In the genomic region with DNA sequence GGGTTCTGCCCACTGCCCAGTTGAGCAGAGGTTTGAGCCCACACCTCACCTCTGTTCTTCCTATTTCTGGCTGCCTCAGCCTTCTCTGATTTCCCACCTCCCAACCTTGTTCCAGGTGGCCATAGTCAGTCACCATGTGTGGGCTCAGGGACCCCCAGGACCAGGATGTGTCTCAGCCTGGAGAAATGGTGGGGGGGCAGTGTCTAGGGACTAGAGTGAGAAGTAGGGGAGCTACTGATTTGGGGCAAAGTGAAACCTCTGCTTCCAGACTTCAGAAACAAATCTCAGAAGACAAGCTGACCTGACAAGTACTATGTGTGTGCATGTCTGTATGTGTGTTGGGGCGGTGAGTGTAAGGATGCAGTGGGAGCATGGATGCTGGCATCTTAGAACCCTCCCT, we compare ENCODE assay signal across 2 cellular contexts.
TF ChIP-seq lines count a peak whose summit lies in the region.

No MANE protein-coding gene starts in this region.

TF ChIP-seq in HCT116, 20 proteins besides CTCF, POLR2A, EP300 and RAD21:
- TF ChIP-seq ZFX (IDR thresholded peaks at IDR 0.05) (no peak), ZBTB33 (IDR thresholded peaks at IDR 0.05; ENCODE audit: extremely low read depth, insufficient replicate concordance, low read length) (no peak)
- TF ChIP-seq, protein P1, sequence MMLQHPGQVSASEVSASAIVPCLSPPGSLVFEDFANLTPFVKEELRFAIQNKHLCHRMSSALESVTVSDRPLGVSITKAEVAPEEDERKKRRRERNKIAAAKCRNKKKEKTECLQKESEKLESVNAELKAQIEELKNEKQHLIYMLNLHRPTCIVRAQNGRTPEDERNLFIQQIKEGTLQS (IDR thresholded peaks at IDR 0.05), result no peak

TF ChIP-seq in SK-N-SH treated with all-trans-retinoic acid at 6 μM for 48 hours, 23 proteins besides CTCF, POLR2A, EP300 and RAD21:
- TF ChIP-seq CSDC2 (CRISPR knock-in tag; IDR thresholded peaks at IDR 0.05), result no peak
- no peak for TF ChIP-seq GLIS3 (CRISPR knock-in tag; IDR thresholded peaks at IDR 0.05)
- TF ChIP-seq, protein P2, sequence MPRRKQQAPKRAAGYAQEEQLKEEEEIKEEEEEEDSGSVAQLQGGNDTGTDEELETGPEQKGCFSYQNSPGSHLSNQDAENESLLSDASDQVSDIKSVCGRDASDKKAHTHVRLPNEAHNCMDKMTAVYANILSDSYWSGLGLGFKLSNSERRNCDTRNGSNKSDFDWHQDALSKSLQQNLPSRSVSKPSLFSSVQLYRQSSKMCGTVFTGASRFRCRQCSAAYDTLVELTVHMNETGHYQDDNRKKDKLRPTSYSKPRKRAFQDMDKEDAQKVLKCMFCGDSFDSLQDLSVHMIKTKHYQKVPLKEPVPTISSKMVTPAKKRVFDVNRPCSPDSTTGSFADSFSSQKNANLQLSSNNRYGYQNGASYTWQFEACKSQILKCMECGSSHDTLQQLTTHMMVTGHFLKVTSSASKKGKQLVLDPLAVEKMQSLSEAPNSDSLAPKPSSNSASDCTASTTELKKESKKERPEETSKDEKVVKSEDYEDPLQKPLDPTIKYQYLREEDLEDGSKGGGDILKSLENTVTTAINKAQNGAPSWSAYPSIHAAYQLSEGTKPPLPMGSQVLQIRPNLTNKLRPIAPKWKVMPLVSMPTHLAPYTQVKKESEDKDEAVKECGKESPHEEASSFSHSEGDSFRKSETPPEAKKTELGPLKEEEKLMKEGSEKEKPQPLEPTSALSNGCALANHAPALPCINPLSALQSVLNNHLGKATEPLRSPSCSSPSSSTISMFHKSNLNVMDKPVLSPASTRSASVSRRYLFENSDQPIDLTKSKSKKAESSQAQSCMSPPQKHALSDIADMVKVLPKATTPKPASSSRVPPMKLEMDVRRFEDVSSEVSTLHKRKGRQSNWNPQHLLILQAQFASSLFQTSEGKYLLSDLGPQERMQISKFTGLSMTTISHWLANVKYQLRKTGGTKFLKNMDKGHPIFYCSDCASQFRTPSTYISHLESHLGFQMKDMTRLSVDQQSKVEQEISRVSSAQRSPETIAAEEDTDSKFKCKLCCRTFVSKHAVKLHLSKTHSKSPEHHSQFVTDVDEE (CRISPR knock-in tag; IDR thresholded peaks at IDR 0.05), result no peak
- TF ChIP-seq TOX (CRISPR knock-in tag; IDR thresholded peaks at IDR 0.05; ENCODE audit: borderline replicate concordance), result no peak
- no peak for TF ChIP-seq ZNF8 (CRISPR knock-in tag; IDR thresholded peaks at IDR 0.05)
- TF ChIP-seq, protein P3, sequence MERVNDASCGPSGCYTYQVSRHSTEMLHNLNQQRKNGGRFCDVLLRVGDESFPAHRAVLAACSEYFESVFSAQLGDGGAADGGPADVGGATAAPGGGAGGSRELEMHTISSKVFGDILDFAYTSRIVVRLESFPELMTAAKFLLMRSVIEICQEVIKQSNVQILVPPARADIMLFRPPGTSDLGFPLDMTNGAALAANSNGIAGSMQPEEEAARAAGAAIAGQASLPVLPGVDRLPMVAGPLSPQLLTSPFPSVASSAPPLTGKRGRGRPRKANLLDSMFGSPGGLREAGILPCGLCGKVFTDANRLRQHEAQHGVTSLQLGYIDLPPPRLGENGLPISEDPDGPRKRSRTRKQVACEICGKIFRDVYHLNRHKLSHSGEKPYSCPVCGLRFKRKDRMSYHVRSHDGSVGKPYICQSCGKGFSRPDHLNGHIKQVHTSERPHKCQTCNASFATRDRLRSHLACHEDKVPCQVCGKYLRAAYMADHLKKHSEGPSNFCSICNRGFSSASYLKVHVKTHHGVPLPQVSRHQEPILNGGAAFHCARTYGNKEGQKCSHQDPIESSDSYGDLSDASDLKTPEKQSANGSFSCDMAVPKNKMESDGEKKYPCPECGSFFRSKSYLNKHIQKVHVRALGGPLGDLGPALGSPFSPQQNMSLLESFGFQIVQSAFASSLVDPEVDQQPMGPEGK (CRISPR knock-in tag; IDR thresholded peaks at IDR 0.05; ENCODE audit: borderline replicate concordance), result no peak
- TF ChIP-seq, protein P4, sequence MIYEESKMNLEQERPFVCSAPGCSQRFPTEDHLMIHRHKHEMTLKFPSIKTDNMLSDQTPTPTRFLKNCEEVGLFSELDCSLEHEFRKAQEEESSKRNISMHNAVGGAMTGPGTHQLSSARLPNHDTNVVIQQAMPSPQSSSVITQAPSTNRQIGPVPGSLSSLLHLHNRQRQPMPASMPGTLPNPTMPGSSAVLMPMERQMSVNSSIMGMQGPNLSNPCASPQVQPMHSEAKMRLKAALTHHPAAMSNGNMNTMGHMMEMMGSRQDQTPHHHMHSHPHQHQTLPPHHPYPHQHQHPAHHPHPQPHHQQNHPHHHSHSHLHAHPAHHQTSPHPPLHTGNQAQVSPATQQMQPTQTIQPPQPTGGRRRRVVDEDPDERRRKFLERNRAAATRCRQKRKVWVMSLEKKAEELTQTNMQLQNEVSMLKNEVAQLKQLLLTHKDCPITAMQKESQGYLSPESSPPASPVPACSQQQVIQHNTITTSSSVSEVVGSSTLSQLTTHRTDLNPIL (CRISPR knock-in tag; IDR thresholded peaks at IDR 0.05; ENCODE audit: low read depth), result no peak
- no peak for TF ChIP-seq ESRRG (CRISPR knock-in tag; IDR thresholded peaks at IDR 0.05)
- TF ChIP-seq ZNF565 (CRISPR knock-in tag; conservative IDR thresholded peaks at IDR 0.05; ENCODE audit: low read depth), result no peak
- TF ChIP-seq TCF4 (CRISPR knock-in tag; IDR thresholded peaks at IDR 0.05; ENCODE audit: borderline replicate concordance), result no peak
- no peak for TF ChIP-seq BACH2 (CRISPR knock-in tag; IDR thresholded peaks at IDR 0.05; ENCODE audit: borderline replicate concordance)
- no peak for TF ChIP-seq OSR1 (CRISPR knock-in tag; IDR thresholded peaks at IDR 0.05)
- TF ChIP-seq ZFP3 (CRISPR knock-in tag; IDR thresholded peaks at IDR 0.05), result no peak
- TF ChIP-seq ZNF70 (CRISPR knock-in tag; IDR thresholded peaks at IDR 0.05), result no peak
- no peak for TF ChIP-seq RARB (CRISPR knock-in tag; IDR thresholded peaks at IDR 0.05)
- no peak for TF ChIP-seq ARNTL (CRISPR knock-in tag; IDR thresholded peaks at IDR 0.05; ENCODE audit: borderline replicate concordance, low read depth)
- TF ChIP-seq PPARA (CRISPR knock-in tag; IDR thresholded peaks at IDR 0.05; ENCODE audit: borderline replicate concordance), result no peak
- TF ChIP-seq, protein P5, sequence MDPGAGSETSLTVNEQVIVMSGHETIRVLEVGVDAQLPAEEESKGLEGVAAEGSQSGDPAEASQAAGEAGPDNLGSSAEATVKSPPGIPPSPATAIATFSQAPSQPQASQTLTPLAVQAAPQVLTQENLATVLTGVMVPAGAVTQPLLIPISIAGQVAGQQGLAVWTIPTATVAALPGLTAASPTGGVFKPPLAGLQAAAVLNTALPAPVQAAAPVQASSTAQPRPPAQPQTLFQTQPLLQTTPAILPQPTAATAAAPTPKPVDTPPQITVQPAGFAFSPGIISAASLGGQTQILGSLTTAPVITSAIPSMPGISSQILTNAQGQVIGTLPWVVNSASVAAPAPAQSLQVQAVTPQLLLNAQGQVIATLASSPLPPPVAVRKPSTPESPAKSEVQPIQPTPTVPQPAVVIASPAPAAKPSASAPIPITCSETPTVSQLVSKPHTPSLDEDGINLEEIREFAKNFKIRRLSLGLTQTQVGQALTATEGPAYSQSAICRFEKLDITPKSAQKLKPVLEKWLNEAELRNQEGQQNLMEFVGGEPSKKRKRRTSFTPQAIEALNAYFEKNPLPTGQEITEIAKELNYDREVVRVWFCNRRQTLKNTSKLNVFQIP (CRISPR knock-in tag; IDR thresholded peaks at IDR 0.05; ENCODE audit: borderline replicate concordance, low read depth), result no peak
